8 cellular contexts compared by ENCODE assay signal in genomic region chr12:3207858-3208257, GRCh38.
DNase-seq lines count a peak whose midpoint lies in the region; ATAC-seq, FAIRE-seq and TF ChIP-seq lines count a peak whose summit lies in the region.
"Had no signal": no experiment of that assay in that cellular context is flagged by ENCODE, and none has a peak within 500 bp of the region (broad histone marks: within the 10 kb centered on the region; RNA-seq: fewer than 3 reads in every experiment).

No MANE protein-coding gene starts in this region.

- H2AFZ ChIP-seq in GM12878 (ENCODE audit: control insufficient read depth, low read depth, low read length) (no peak overlapping the region), HepG2 (ENCODE audit: low read length) (no peak overlapping the region)

- H3K27ac ChIP-seq in GM12878 (ENCODE audit: control insufficient read depth, insufficient read depth) = no peak overlapping the region
- no peak overlapping the region for H3K27ac ChIP-seq in HepG2 (ENCODE audit: extremely low read length, insufficient read depth, low read length)
- H3K27ac ChIP-seq in tibial artery = no peak overlapping the region

- SMC1A ChIA-PET in GM12878 (lab: Charles Lee; ENCODE audit: uncharacterized antibody, unreplicated experiment) = no interaction called here

- FAIRE-seq in GM12878 (lab: Jason Lieb, UNC) = no peak
- peak; percentile 21 for FAIRE-seq in HepG2 (lab: Jason Lieb, UNC)

- BruUV-seq in GM12878 (replicated peaks; lab: Mats Ljungman, UMichigan) = no TSS peak
- BruUV-seq in HepG2 (replicated peaks; lab: Mats Ljungman, UMichigan) = no TSS peak

- intact Hi-C loops in GM12878 (cut with micrococcal nuclease; ENCODE audit: unreplicated experiment) (no loop called here), HepG2 (cut with micrococcal nuclease; ENCODE audit: unreplicated experiment) (loop anchor here (2.0 kb wide), 1 partner anchor 67 kb away; no protein-coding TSS in a partner anchor), tibial artery (cut with DNase I; ENCODE audit: low total_unique reads) (no loop called here)

- no peaks in the 10 kb centered on the region for H3K36me3 ChIP-seq in GM12878 (ENCODE audit: control insufficient read depth in 2 of 2, insufficient read depth in 2 of 2, low read length in 1 of 2)
- peaks cover 3 to 6% of the 10 kb centered on the region in 2 experiments; a peak in 2 of 5 replicates for H3K36me3 ChIP-seq in HepG2 (replicated peaks in 1 of 2; ENCODE audit: control insufficient read depth in 1 of 2, insufficient read depth in 2 of 2, low read length in 2 of 2)
- no peaks in the 10 kb centered on the region for H3K36me3 ChIP-seq in tibial artery

- TF ChIP-seq CTCF in GM12878 (IDR thresholded peaks at IDR 0.05 in 2 of 3, conservative IDR thresholded peaks at IDR 0.05 in 1 of 3; ENCODE audit: control insufficient read depth in 2 of 3, extremely low read depth in 1 of 3, insufficient read depth in 1 of 3, low read depth in 3 of 3, low read length in 3 of 3) (peak; percentile 7 to 35 (median 31); a peak in 3 of 6 replicates), HepG2 (CRISPR knock-in tag; IDR thresholded peaks at IDR 0.05) (peak; percentile 61), tibial artery (IDR thresholded peaks at IDR 0.05) (no peak)

- H3K79me2 ChIP-seq in GM12878 (ENCODE audit: control insufficient read depth, insufficient read depth, low read length) (no peaks in the 10 kb centered on the region), HepG2 (ENCODE audit: insufficient read depth, low read length) (no peaks in the 10 kb centered on the region)

- H3K9ac ChIP-seq in GM12878 (ENCODE audit: control insufficient read depth, insufficient read depth, low read length) (no peak overlapping the region), HepG2 (ENCODE audit: insufficient read depth, low read depth, low read length) (no peak overlapping the region)

- H3K4me3 ChIP-seq in GM12878 (no peak overlapping the region), HepG2 (replicated peaks in 1 of 3; ENCODE audit: insufficient read depth in 1 of 3, low read depth in 2 of 3, low read length in 3 of 3) (no peak overlapping the region), tibial artery (no peak overlapping the region)
- H3K4me3 ChIP-seq: mucosa of descending colon had no signal

- H3K4me2 ChIP-seq in GM12878 (ENCODE audit: control insufficient read depth, insufficient read depth) = no peak overlapping the region
- no peak overlapping the region for H3K4me2 ChIP-seq in HepG2 (ENCODE audit: low read depth, low read length)

- H4K20me1 ChIP-seq in GM12878 (ENCODE audit: control insufficient read depth, insufficient read depth) = no peaks in the 10 kb centered on the region
- peaks cover 7% of the 10 kb centered on the region; the same call in 1 of the 2 replicates for H4K20me1 ChIP-seq in HepG2 (ENCODE audit: insufficient read depth, low read length)

- TF ChIP-seq RAD21 in GM12878 (IDR thresholded peaks at IDR 0.05; ENCODE audit: insufficient read depth, low read depth, low read length) (0 out of 2 replicates have a peak, but pooled peaks have one; percentile 4), HepG2 (CRISPR knock-in tag; IDR thresholded peaks at IDR 0.05) (no peak)

- no peak for TF ChIP-seq EP300 in GM12878 (IDR thresholded peaks at IDR 0.05; ENCODE audit: borderline replicate concordance in 1 of 2, control insufficient read depth in 1 of 2, low read depth in 2 of 2, low read length in 2 of 2)
- no peak for TF ChIP-seq EP300 in HepG2 (IDR thresholded peaks at IDR 0.05; ENCODE audit: low read depth in 2 of 2, low read length in 2 of 2)
- TF ChIP-seq EP300 in HepG2 (CRISPR knock-in tag; IDR thresholded peaks at IDR 0.05; ENCODE audit: borderline replicate concordance) = no peak

- CTCF ChIA-PET in GM12878 (lab: Yijun Ruan, JAX) (interaction anchor here (1.0 kb wide), 1 partner anchor 68 kb away, joined by 4 read pairs; no protein-coding TSS in a partner anchor), HepG2 (lab: Yijun Ruan, JAX; ENCODE audit: low intra/inter-chr PET ratio, low total read pairs) (interaction anchor here (1.3 kb wide), 1 partner anchor 68 kb away, joined by 8 read pairs; no protein-coding TSS in a partner anchor)

- DNase-seq in G401 (ENCODE audit: low spot score) (peak; percentile 86), HT-29 (ENCODE audit: low spot score) (peak; percentile 13), GM12878 (ENCODE audit: low read depth, low spot score) (no peak), HepG2 (ENCODE audit: low spot score) (peak; percentile 61), tibial artery (no peak)
- DNase-seq: mucosa of descending colon had no signal

- WGBS in GM12878 (ENCODE audit: insufficient coverage, insufficient replicate concordance, low lambda C conversion rate, missing lambda C conversion rate) = 26% methylated on average over 13 of the region's 13 CpGs
- 78% methylated on average over 11 of the region's 13 CpGs for WGBS in HepG2 (ENCODE audit: low lambda C conversion rate)

- RAD21 ChIA-PET in GM12878 (lab: Charles Lee; ENCODE audit: unreplicated experiment) = interaction anchor here (0.8 kb wide), 1 partner anchor 67 kb away, joined by 3 read pairs; no protein-coding TSS in a partner anchor

- H3K27me3 ChIP-seq in GM12878 (replicated peaks in 1 of 2; ENCODE audit: control insufficient read depth in 2 of 2, insufficient read depth in 2 of 2, low read length in 1 of 2) = peaks cover 1 to 2% of the 10 kb centered on the region in 2 experiments; a peak in 3 of 4 replicates
- H3K27me3 ChIP-seq in HepG2 (ENCODE audit: control insufficient read depth in 1 of 2, insufficient read depth in 2 of 2, low read length in 2 of 2) = no peaks in the 10 kb centered on the region
- H3K27me3 ChIP-seq in tibial artery = no peaks in the 10 kb centered on the region

- POLR2A ChIA-PET in GM12878 (lab: Charles Lee) = no interaction called here
- POLR2A ChIA-PET in HepG2 (lab: Yijun Ruan, JAX) = no interaction called here

- in situ Hi-C loops in G401 (cut with HindIII; ENCODE audit: low sequenced_read_pairs) (no loop called here), GM12878 (cut with MboI) (loop anchor here (5.0 kb wide), 1 partner anchor 71 kb away; no protein-coding TSS in a partner anchor), HepG2 (cut with HindIII; ENCODE audit: extremely low pct_ligation_motif_present, low pct_unique_long_range_greater_than_20kb) (no loop called here)

- H3K4me1 ChIP-seq in GM12878 (ENCODE audit: control insufficient read depth, insufficient read depth, low read length) (no peaks in the 10 kb centered on the region), HepG2 (ENCODE audit: insufficient read depth, low read length) (no peaks in the 10 kb centered on the region), tibial artery (peaks cover 0 to 33% (median 25%) of the 10 kb centered on the region in 4 donors)

- no peak for TF ChIP-seq POLR2A in GM12878 (IDR thresholded peaks at IDR 0.05; ENCODE audit: low read depth, low read length)
- no peak for TF ChIP-seq POLR2A in HepG2 (IDR thresholded peaks at IDR 0.05; ENCODE audit: insufficient read depth in 1 of 2, low read depth in 2 of 2, low read length in 2 of 2)

- H3K9me3 ChIP-seq in GM12878 (replicated peaks; ENCODE audit: control insufficient read depth, insufficient read depth, low read length) = no peaks in the 10 kb centered on the region
- no peaks in the 10 kb centered on the region for H3K9me3 ChIP-seq in HepG2 (ENCODE audit: low read length)
- no peaks in the 10 kb centered on the region for H3K9me3 ChIP-seq in tibial artery
- H3K9me3 ChIP-seq: mucosa of descending colon had no signal

- ATAC-seq in GM12878 = no peak
- peak; percentile 85 for ATAC-seq in HepG2
- ATAC-seq in GM18868 (IDR thresholded peaks at IDR 0.05; ENCODE audit: unreplicated experiment) = no peak
- ATAC-seq in GM19395 (IDR thresholded peaks at IDR 0.05; ENCODE audit: unreplicated experiment) = no peak
- ATAC-seq: mucosa of descending colon had no signal

TF ChIP-seq in GM12878, 131 proteins besides CTCF, POLR2A, EP300 and RAD21 (continues in another document):
- peak; percentile 24; the same call in 1 of the 2 replicates for TF ChIP-seq SMC3 (IDR thresholded peaks at IDR 0.05; ENCODE audit: borderline replicate concordance, low read length)

TF ChIP-seq in HepG2, 621 proteins besides CTCF, POLR2A, EP300 and RAD21 (continues in another document):
- TF ChIP-seq ZBTB33 (CRISPR knock-in tag; IDR thresholded peaks at IDR 0.05) = peak; percentile 100
- peak; percentile 36 for TF ChIP-seq HNRNPLL (IDR thresholded peaks at IDR 0.05; ENCODE audit: low read depth, low read length, poor library complexity, severe bottlenecking)
- TF ChIP-seq SOX13 (IDR thresholded peaks at IDR 0.05) = no peak
- no peak for TF ChIP-seq SOX13 (CRISPR knock-in tag; conservative IDR thresholded peaks at IDR 0.05 in 1 of 2, IDR thresholded peaks at IDR 0.05 in 1 of 2)
- no peak for TF ChIP-seq ZNF484 (CRISPR knock-in tag; IDR thresholded peaks at IDR 0.05; ENCODE audit: borderline replicate concordance, low read depth)

Comparison
In these comparisons a context has a peak if more than half of its experiments do, and no peak if none do; other contexts are left out.
1. DNase-seq: peak in G401 (single experiment), HT-29 (single experiment) and HepG2 (single experiment); none in GM12878 (single experiment) and tibial artery (0 of 2).
2. CTCF ChIP-seq: peak in GM12878 (3 of 3) and HepG2 (single experiment); none in tibial artery (0 of 2).